In genomic region chr9:130898552-130898852, GRCh38 we compare ENCODE assay signal across 28 cellular contexts. TPM values are rescaled to one million over a fixed set of nuclear protein-coding genes. Genes with fewer than 3 reads are reported as not detected.
DNase-seq lines count a peak whose midpoint lies in the region; ATAC-seq, FAIRE-seq and TF ChIP-seq lines count a peak whose summit lies in the region.
"Had no signal": no experiment of that assay in that cellular context is flagged by ENCODE, and none has a peak within 500 bp of the region (broad histone marks: within the 10 kb centered on the region; RNA-seq: fewer than 3 reads in every experiment).

No MANE protein-coding gene starts in this region.

- no peaks in the 10 kb centered on the region for H3K9me3 ChIP-seq in HepG2 (ENCODE audit: low read length)
- no peaks in the 10 kb centered on the region for H3K9me3 ChIP-seq in right lobe of liver
- H3K9me3 ChIP-seq: BE2C, MG63 had no signal

- peak; percentile 57 for DNase-seq in NCI-H2029 (lab: John Stamatoyannopoulos, UW)
- DNase-seq in NCI-H2029 treated with DMSO at 0.1 percent for 48 hours (lab: John Stamatoyannopoulos, UW): no peak
- DNase-seq in HepG2 (ENCODE audit: low spot score): no peak
- no peak for DNase-seq in right lobe of liver
- DNase-seq in left colon: peak; percentile 44 to 65
- no peak for DNase-seq in activated CD4-positive, alpha-beta T cell treated with anti-CD3 and anti-CD28 coated beads, Interleukin-2, amount 50 U/mL, for 4 hours
- DNase-seq in putamen (ENCODE audit: low spot score): no peak
- DNase-seq: Calu3; CD4-positive, alpha-beta memory T cell; GF-D8; HCEC 1CT; Karpas-422; MG63; NCI-H1048; NCI-H146; NCI-H2081 treated with DMSO at 0.1 percent for 48 hours; NCI-H345; NCI-H526 treated with DMSO at 0.1 percent for 48 hours; SIG-M5 had no signal

- FAIRE-seq in HepG2 (lab: Jason Lieb, UNC): no peak
- FAIRE-seq: A204.1, GM12878, GM19239, HTR-8/SVneo had no signal

- H3K4me1 ChIP-seq in HepG2 (ENCODE audit: insufficient read depth, low read length) (no peaks in the 10 kb centered on the region), right lobe of liver (no peaks in the 10 kb centered on the region)

- CTCF ChIA-PET in HepG2 (lab: Yijun Ruan, JAX; ENCODE audit: low intra/inter-chr PET ratio, low total read pairs): no interaction called here

- H3K27me3 ChIP-seq in HepG2 (ENCODE audit: control insufficient read depth in 1 of 2, insufficient read depth in 2 of 2, low read length in 2 of 2) (peaks cover 27 to 69% of the 10 kb centered on the region in 2 experiments; a peak in 4 of 5 replicates), right lobe of liver (no peaks in the 10 kb centered on the region)
- H3K27me3 ChIP-seq: MG63 had no signal

- no peaks in the 10 kb centered on the region for H3K79me2 ChIP-seq in HepG2 (ENCODE audit: insufficient read depth, low read length)

- TF ChIP-seq CTCF in HepG2 (CRISPR knock-in tag; IDR thresholded peaks at IDR 0.05) (no peak), right lobe of liver (IDR thresholded peaks at IDR 0.05) (no peak)

- no peak for TF ChIP-seq RAD21 in HepG2 (CRISPR knock-in tag; IDR thresholded peaks at IDR 0.05)

- TF ChIP-seq EP300 in HepG2 (IDR thresholded peaks at IDR 0.05; ENCODE audit: low read depth in 2 of 2, low read length in 2 of 2): no peak
- TF ChIP-seq EP300 in HepG2 (CRISPR knock-in tag; IDR thresholded peaks at IDR 0.05; ENCODE audit: borderline replicate concordance): no peak

- no peak overlapping the region for H2AFZ ChIP-seq in HepG2 (ENCODE audit: low read length)

- no peak overlapping the region for H3K4me2 ChIP-seq in HepG2 (ENCODE audit: low read depth, low read length)

- H3K36me3 ChIP-seq in HepG2 (replicated peaks in 1 of 2; ENCODE audit: control insufficient read depth in 1 of 2, insufficient read depth in 2 of 2, low read length in 2 of 2) (no peaks in the 10 kb centered on the region; a peak in 1 of 5 replicates), right lobe of liver (no peaks in the 10 kb centered on the region)

- H3K4me3 ChIP-seq in HepG2 (replicated peaks in 1 of 3; ENCODE audit: insufficient read depth in 1 of 3, low read depth in 2 of 3, low read length in 3 of 3) (no peak overlapping the region), right lobe of liver (no peak overlapping the region)
- H3K4me3 ChIP-seq: GM12878, MG63 had no signal

- no TSS peak for BruUV-seq in HepG2 (replicated peaks; lab: Mats Ljungman, UMichigan)

- no peak overlapping the region for H3K9ac ChIP-seq in HepG2 (ENCODE audit: insufficient read depth, low read depth, low read length)

- no peaks in the 10 kb centered on the region for H4K20me1 ChIP-seq in HepG2 (ENCODE audit: insufficient read depth, low read length)

- ATAC-seq in HepG2: no peak
- no peak for ATAC-seq in right lobe of liver
- peak; percentile 44 for ATAC-seq in left colon
- ATAC-seq in HG02938 (IDR thresholded peaks at IDR 0.05; ENCODE audit: unreplicated experiment): no peak
- ATAC-seq: GM12878 had no signal

- intact Hi-C loops in HepG2 (cut with micrococcal nuclease; ENCODE audit: unreplicated experiment) (no loop called here), right lobe of liver (cut with DNase I) (loop anchor here in 1 of 2 donors (10.0 kb wide), 1 partner anchor 146 kb away; no protein-coding TSS in a partner anchor), left colon (cut with DNase I, micrococcal nuclease) (no loop called here)

- no peak for TF ChIP-seq POLR2A in HepG2 (IDR thresholded peaks at IDR 0.05; ENCODE audit: insufficient read depth in 1 of 2, low read depth in 2 of 2, low read length in 2 of 2)
- no peak for TF ChIP-seq POLR2A in right lobe of liver (IDR thresholded peaks at IDR 0.05)

- H3K27ac ChIP-seq in HepG2 (ENCODE audit: extremely low read length, insufficient read depth, low read length): no peak overlapping the region
- H3K27ac ChIP-seq in right lobe of liver: no peak overlapping the region

- 31% methylated on average over 3 of the region's 4 CpGs for WGBS in HepG2 (ENCODE audit: low lambda C conversion rate)
- no CpG with 5 or more reads among the region's 4 CpGs for WGBS in right lobe of liver (ENCODE audit: insufficient coverage, low coverage, low lambda C conversion rate, missing lambda C conversion rate)

- POLR2A ChIA-PET in HepG2 (lab: Yijun Ruan, JAX): no interaction called here

- in situ Hi-C loops in HepG2 (cut with HindIII; ENCODE audit: extremely low pct_ligation_motif_present, low pct_unique_long_range_greater_than_20kb): loop anchor here (5.0 to 10.0 kb wide), 2 partner anchors 44 to 96 kb away; no protein-coding TSS in a partner anchor

TF ChIP-seq in HepG2, 621 proteins besides CTCF, POLR2A, EP300 and RAD21:
- TF ChIP-seq, protein P1, sequence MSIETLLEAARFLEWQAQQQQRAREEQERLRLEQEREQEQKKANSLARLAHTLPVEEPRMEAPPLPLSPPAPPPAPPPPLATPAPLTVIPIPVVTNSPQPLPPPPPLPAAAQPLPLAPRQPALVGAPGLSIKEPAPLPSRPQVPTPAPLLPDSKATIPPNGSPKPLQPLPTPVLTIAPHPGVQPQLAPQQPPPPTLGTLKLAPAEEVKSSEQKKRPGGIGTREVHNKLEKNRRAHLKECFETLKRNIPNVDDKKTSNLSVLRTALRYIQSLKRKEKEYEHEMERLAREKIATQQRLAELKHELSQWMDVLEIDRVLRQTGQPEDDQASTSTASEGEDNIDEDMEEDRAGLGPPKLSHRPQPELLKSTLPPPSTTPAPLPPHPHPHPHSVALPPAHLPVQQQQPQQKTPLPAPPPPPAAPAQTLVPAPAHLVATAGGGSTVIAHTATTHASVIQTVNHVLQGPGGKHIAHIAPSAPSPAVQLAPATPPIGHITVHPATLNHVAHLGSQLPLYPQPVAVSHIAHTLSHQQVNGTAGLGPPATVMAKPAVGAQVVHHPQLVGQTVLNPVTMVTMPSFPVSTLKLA (IDR thresholded peaks at IDR 0.05): peak; percentile 9; the same call in 1 of the 2 replicates
- TF ChIP-seq SMAD9 (CRISPR knock-in tag; IDR thresholded peaks at IDR 0.05): no peak
TF ChIP-seq in HepG2: peak in this region for 1.

RNA-seq across cellular contexts. Expression of gene QRFP, which starts 1.9 kb away (rescaled TPM):
- total RNA-seq in HepG2 (2016; rRNA removed; fragmentation: Illumina TruSeq; extraction: Trizol): not detected in 2 replicates
- total RNA-seq in HepG2 (2016; cell fraction: cytosol; rRNA removed; fragmentation: Illumina TruSeq; extraction: Trizol; ENCODE audit: low read depth): not detected in 2 replicates
- total RNA-seq in HepG2 (2016; cell fraction: insoluble cytoplasmic fraction; rRNA removed; fragmentation: Illumina TruSeq; extraction: Trizol): not detected in 2 replicates
- total RNA-seq in HepG2 (2016; cell fraction: membrane; rRNA removed; fragmentation: Illumina TruSeq; extraction: Trizol): not detected in 2 replicates
- total RNA-seq in HepG2 (2016; cell fraction: nucleus; rRNA removed; fragmentation: Illumina TruSeq; extraction: Trizol): not detected in 2 replicates
- polyA plus RNA-seq in HepG2 (2011; rRNA removed): not detected in 2 replicates
- polyA plus RNA-seq in HepG2 (2011; cell fraction: cytosol; rRNA removed): not detected in 2 replicates
- polyA plus RNA-seq in HepG2 (2011; cell fraction: nucleus; rRNA removed): not detected in 2 replicates
- 0.15 TPM in 1 of 2 replicates, not detected in the other for polyA plus RNA-seq in HepG2 (2012)
- polyA plus RNA-seq in HepG2 (2016; cell fraction: cytosol; fragmentation: Illumina TruSeq; extraction: Trizol; ENCODE audit: low read depth): not detected in 2 replicates
- polyA plus RNA-seq in HepG2 (2016; cell fraction: insoluble cytoplasmic fraction; fragmentation: Illumina TruSeq; extraction: Trizol; ENCODE audit: low read depth): not detected in 2 replicates
- polyA plus RNA-seq in HepG2 (2016; cell fraction: membrane; fragmentation: Illumina TruSeq; extraction: Trizol; ENCODE audit: low read depth): not detected in 2 replicates
- polyA plus RNA-seq in HepG2 (2016; cell fraction: nucleus; fragmentation: Illumina TruSeq; extraction: Trizol; ENCODE audit: insufficient read depth, low read depth): not detected in 2 replicates
- not detected in 2 replicates for polyA minus RNA-seq in HepG2 (2011; rRNA and poly(A)+ RNA removed; ENCODE audit: low replicate concordance)
- not detected in 2 replicates for polyA minus RNA-seq in HepG2 (2011; cell fraction: cytosol; rRNA and poly(A)+ RNA removed)
- polyA minus RNA-seq in HepG2 (2011; cell fraction: nucleus; rRNA and poly(A)+ RNA removed): not detected in 2 replicates
- 1 to 10 TPM in 1 of 6 experiments, not detected in 5; 3.3 TPM for total RNA-seq in right lobe of liver
- total RNA-seq in left colon: not detected
- total RNA-seq: Calu3; CD4-positive, alpha-beta memory T cell; GM12878; RPMI7951; T-helper 1 cell treated with Interleukin-12 subunit alpha and Interleukin-12 subunit beta and Interleukin-4 antibody, amounts not matched to agents 30 ng/mL and 1 ng/mL, for 36 hours had no signal
- polyA plus RNA-seq: CD4-positive, alpha-beta memory T cell; GM12878; IgD-negative memory B cell had no signal

RNA-seq across cellular contexts. Expression of gene FIBCD1, which starts 40.5 kb away (rescaled TPM):
- total RNA-seq in HepG2 (2016; rRNA removed; fragmentation: Illumina TruSeq; extraction: Trizol): 0.89 TPM in 1 of 2 replicates, not detected in the other
- total RNA-seq in HepG2 (2016; cell fraction: cytosol; rRNA removed; fragmentation: Illumina TruSeq; extraction: Trizol; ENCODE audit: low read depth): 4.4 and 6.3 TPM in 2 replicates
- 0.74 and 1.1 TPM in 2 replicates for total RNA-seq in HepG2 (2016; cell fraction: insoluble cytoplasmic fraction; rRNA removed; fragmentation: Illumina TruSeq; extraction: Trizol)
- total RNA-seq in HepG2 (2016; cell fraction: membrane; rRNA removed; fragmentation: Illumina TruSeq; extraction: Trizol): 2.3 and 4.5 TPM in 2 replicates
- 0.56 TPM in 1 of 2 replicates, not detected in the other for total RNA-seq in HepG2 (2016; cell fraction: nucleus; rRNA removed; fragmentation: Illumina TruSeq; extraction: Trizol)
- polyA plus RNA-seq in HepG2 (2011; rRNA removed): 0.55 and 1.3 TPM in 2 replicates
- polyA plus RNA-seq in HepG2 (2011; cell fraction: cytosol; rRNA removed): 0.55 and 1.1 TPM in 2 replicates
- 0.40 and 1.6 TPM in 2 replicates for polyA plus RNA-seq in HepG2 (2011; cell fraction: nucleus; rRNA removed)
- 0.09 TPM in 1 of 2 replicates, not detected in the other for polyA plus RNA-seq in HepG2 (2012)
- polyA plus RNA-seq in HepG2 (2016; cell fraction: cytosol; fragmentation: Illumina TruSeq; extraction: Trizol; ENCODE audit: low read depth): 5.8 and 6.8 TPM in 2 replicates
- 0.68 TPM in 1 of 2 replicates, not detected in the other for polyA plus RNA-seq in HepG2 (2016; cell fraction: insoluble cytoplasmic fraction; fragmentation: Illumina TruSeq; extraction: Trizol; ENCODE audit: low read depth)
- 2.8 and 3.7 TPM in 2 replicates for polyA plus RNA-seq in HepG2 (2016; cell fraction: membrane; fragmentation: Illumina TruSeq; extraction: Trizol; ENCODE audit: low read depth)
- 0.70 and 1.6 TPM in 2 replicates for polyA plus RNA-seq in HepG2 (2016; cell fraction: nucleus; fragmentation: Illumina TruSeq; extraction: Trizol; ENCODE audit: insufficient read depth, low read depth)
- polyA minus RNA-seq in HepG2 (2011; rRNA and poly(A)+ RNA removed; ENCODE audit: low replicate concordance): 0.92 and 8.0 TPM in 2 replicates
- polyA minus RNA-seq in HepG2 (2011; cell fraction: cytosol; rRNA and poly(A)+ RNA removed): 0.62 TPM in 1 of 2 replicates, not detected in the other
- 1.3 TPM in 1 of 2 replicates, not detected in the other for polyA minus RNA-seq in HepG2 (2011; cell fraction: nucleus; rRNA and poly(A)+ RNA removed)
- total RNA-seq in right lobe of liver: not detected
- total RNA-seq in left colon: 1 to 10 TPM; 7.9 to 9.6 TPM
- total RNA-seq: CD4-positive, alpha-beta memory T cell; T-helper 1 cell treated with Interleukin-12 subunit alpha and Interleukin-12 subunit beta and Interleukin-4 antibody, amounts not matched to agents 30 ng/mL and 1 ng/mL, for 36 hours had no signal
- polyA plus RNA-seq: CD4-positive, alpha-beta memory T cell; IgD-negative memory B cell had no signal

Comparison
In these comparisons a context has a peak if more than half of its experiments do, and no peak if none do; other contexts are left out.
1. DNase-seq: peak in NCI-H2029 (single experiment) and left colon (2 of 2); none in NCI-H2029 treated with DMSO at 0.1 percent for 48 hours (single experiment), HepG2 (single experiment), right lobe of liver (0 of 3), activated CD4-positive, alpha-beta T cell treated with anti-CD3 and anti-CD28 coated beads, Interleukin-2, amount 50 U/mL, for 4 hours (0 of 2) and putamen (single experiment).